In genomic region chr22:42939941-42940653, GRCh38 we compare ENCODE assay signal across 1 cellular context.
TF ChIP-seq lines count a peak whose summit lies in the region.

No MANE protein-coding gene starts in this region.

TF ChIP-seq in HepG2, 621 proteins besides CTCF, POLR2A, EP300 and RAD21 (continued from another document and continues in another):
- no peak for TF ChIP-seq CREB3 (CRISPR knock-in tag; IDR thresholded peaks at IDR 0.05)
- TF ChIP-seq ARNT2 (CRISPR knock-in tag; IDR thresholded peaks at IDR 0.05; ENCODE audit: low read depth), result no peak
- TF ChIP-seq GATA4 (IDR thresholded peaks at IDR 0.05; ENCODE audit: borderline replicate concordance, low read depth), result no peak
- TF ChIP-seq SIN3B (IDR thresholded peaks at IDR 0.05; ENCODE audit: low read length), result no peak
- TF ChIP-seq CSRNP2 (CRISPR knock-in tag; conservative IDR thresholded peaks at IDR 0.05; ENCODE audit: low read depth), result no peak
- no peak for TF ChIP-seq SNAI1 (CRISPR knock-in tag; IDR thresholded peaks at IDR 0.05; ENCODE audit: borderline replicate concordance)
- no peak for TF ChIP-seq KMT2B (CRISPR knock-in tag; IDR thresholded peaks at IDR 0.05)
- no peak for TF ChIP-seq DDIT3 (CRISPR knock-in tag; IDR thresholded peaks at IDR 0.05)
- peak; percentile 44; the same call in 1 of the 2 replicates for TF ChIP-seq GABPB1 (CRISPR knock-in tag; IDR thresholded peaks at IDR 0.05)
- no peak for TF ChIP-seq NFATC3 (CRISPR knock-in tag; IDR thresholded peaks at IDR 0.05)
- no peak for TF ChIP-seq DR1 (CRISPR knock-in tag; IDR thresholded peaks at IDR 0.05)
- TF ChIP-seq FOXA3 (CRISPR knock-in tag; IDR thresholded peaks at IDR 0.05), result peak; percentile 97
- TF ChIP-seq ZNF709 (CRISPR knock-in tag; IDR thresholded peaks at IDR 0.05), result no peak
- no peak for TF ChIP-seq ZNF607 (CRISPR knock-in tag; IDR thresholded peaks at IDR 0.05; ENCODE audit: borderline replicate concordance)
- TF ChIP-seq, protein P1, sequence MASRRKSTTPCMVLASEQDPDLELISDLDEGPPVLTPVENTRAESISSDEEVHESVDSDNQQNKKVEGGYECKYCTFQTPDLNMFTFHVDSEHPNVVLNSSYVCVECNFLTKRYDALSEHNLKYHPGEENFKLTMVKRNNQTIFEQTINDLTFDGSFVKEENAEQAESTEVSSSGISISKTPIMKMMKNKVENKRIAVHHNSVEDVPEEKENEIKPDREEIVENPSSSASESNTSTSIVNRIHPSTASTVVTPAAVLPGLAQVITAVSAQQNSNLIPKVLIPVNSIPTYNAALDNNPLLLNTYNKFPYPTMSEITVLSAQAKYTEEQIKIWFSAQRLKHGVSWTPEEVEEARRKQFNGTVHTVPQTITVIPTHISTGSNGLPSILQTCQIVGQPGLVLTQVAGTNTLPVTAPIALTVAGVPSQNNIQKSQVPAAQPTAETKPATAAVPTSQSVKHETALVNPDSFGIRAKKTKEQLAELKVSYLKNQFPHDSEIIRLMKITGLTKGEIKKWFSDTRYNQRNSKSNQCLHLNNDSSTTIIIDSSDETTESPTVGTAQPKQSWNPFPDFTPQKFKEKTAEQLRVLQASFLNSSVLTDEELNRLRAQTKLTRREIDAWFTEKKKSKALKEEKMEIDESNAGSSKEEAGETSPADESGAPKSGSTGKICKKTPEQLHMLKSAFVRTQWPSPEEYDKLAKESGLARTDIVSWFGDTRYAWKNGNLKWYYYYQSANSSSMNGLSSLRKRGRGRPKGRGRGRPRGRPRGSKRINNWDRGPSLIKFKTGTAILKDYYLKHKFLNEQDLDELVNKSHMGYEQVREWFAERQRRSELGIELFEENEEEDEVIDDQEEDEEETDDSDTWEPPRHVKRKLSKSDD (CRISPR knock-in tag; IDR thresholded peaks at IDR 0.05; ENCODE audit: low read depth), result no peak
- no peak for TF ChIP-seq TAF15 (IDR thresholded peaks at IDR 0.05; ENCODE audit: low read depth, low read length, poor library complexity, severe bottlenecking)
- TF ChIP-seq ZFAT (CRISPR knock-in tag; conservative IDR thresholded peaks at IDR 0.05), result no peak
- TF ChIP-seq ZNF205 (CRISPR knock-in tag; IDR thresholded peaks at IDR 0.05), result no peak
- TF ChIP-seq ZNF414 (CRISPR knock-in tag; IDR thresholded peaks at IDR 0.05), result no peak
- TF ChIP-seq HHEX (CRISPR knock-in tag; IDR thresholded peaks at IDR 0.05), result no peak
- peak; percentile 30; the same call in 1 of the 2 replicates for TF ChIP-seq ZNF430 (CRISPR knock-in tag; IDR thresholded peaks at IDR 0.05)
- TF ChIP-seq SYNCRIP (IDR thresholded peaks at IDR 0.05; ENCODE audit: insufficient read depth, low read depth, low read length), result no peak
- no peak for TF ChIP-seq TRAFD1 (CRISPR knock-in tag; IDR thresholded peaks at IDR 0.05; ENCODE audit: borderline replicate concordance)
- TF ChIP-seq ZNF121 (CRISPR knock-in tag; IDR thresholded peaks at IDR 0.05), result no peak
- TF ChIP-seq, protein P2, sequence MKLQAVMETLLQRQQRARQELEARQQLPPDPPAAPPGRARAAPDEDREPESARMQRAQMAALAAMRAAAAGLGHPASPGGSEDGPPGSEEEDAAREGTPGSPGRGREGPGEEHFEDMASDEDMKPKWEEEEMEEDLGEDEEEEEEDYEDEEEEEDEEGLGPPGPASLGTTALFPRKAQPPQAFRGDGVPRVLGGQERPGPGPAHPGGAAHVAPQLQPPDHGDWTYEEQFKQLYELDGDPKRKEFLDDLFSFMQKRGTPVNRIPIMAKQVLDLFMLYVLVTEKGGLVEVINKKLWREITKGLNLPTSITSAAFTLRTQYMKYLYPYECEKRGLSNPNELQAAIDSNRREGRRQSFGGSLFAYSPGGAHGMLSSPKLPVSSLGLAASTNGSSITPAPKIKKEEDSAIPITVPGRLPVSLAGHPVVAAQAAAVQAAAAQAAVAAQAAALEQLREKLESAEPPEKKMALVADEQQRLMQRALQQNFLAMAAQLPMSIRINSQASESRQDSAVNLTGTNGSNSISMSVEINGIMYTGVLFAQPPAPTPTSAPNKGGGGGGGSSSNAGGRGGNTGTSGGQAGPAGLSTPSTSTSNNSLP (IDR thresholded peaks at IDR 0.05; ENCODE audit: low read depth, low read length), result peak; percentile 77
- TF ChIP-seq ZFP62 (CRISPR knock-in tag; IDR thresholded peaks at IDR 0.05), result no peak
- no peak for TF ChIP-seq NR1H2 (CRISPR knock-in tag; IDR thresholded peaks at IDR 0.05; ENCODE audit: borderline replicate concordance, low read depth)
- no peak for TF ChIP-seq ZNF850 (CRISPR knock-in tag; conservative IDR thresholded peaks at IDR 0.05)
- TF ChIP-seq ZBTB8A (CRISPR knock-in tag; IDR thresholded peaks at IDR 0.05; ENCODE audit: borderline replicate concordance, low read depth), result no peak
- TF ChIP-seq XRCC5 (optimal IDR thresholded peaks at IDR 0.05; ENCODE audit: low read length), result no peak
- no peak for TF ChIP-seq GMEB1 (CRISPR knock-in tag; IDR thresholded peaks at IDR 0.05; ENCODE audit: borderline replicate concordance)
- no peak for TF ChIP-seq NFE2 (CRISPR knock-in tag; IDR thresholded peaks at IDR 0.05)
- TF ChIP-seq SP1 (IDR thresholded peaks at IDR 0.05), result no peak
- no peak for TF ChIP-seq SP1 (CRISPR knock-in tag; IDR thresholded peaks at IDR 0.05)
- TF ChIP-seq TGIF2 (CRISPR knock-in tag; IDR thresholded peaks at IDR 0.05), result peak; percentile 34; the same call in 1 of the 2 replicates
- no peak for TF ChIP-seq E2F5 (CRISPR knock-in tag; conservative IDR thresholded peaks at IDR 0.05)
- no peak for TF ChIP-seq ZNF878 (CRISPR knock-in tag; IDR thresholded peaks at IDR 0.05)
- TF ChIP-seq ARID4A (CRISPR knock-in tag; IDR thresholded peaks at IDR 0.05; ENCODE audit: borderline replicate concordance), result peak; percentile 55; the same call in 1 of the 2 replicates
- TF ChIP-seq ZNF790 (CRISPR knock-in tag; IDR thresholded peaks at IDR 0.05; ENCODE audit: borderline replicate concordance), result no peak
- no peak for TF ChIP-seq ZNF75D (CRISPR knock-in tag; IDR thresholded peaks at IDR 0.05; ENCODE audit: borderline replicate concordance)
- TF ChIP-seq, protein P3, sequence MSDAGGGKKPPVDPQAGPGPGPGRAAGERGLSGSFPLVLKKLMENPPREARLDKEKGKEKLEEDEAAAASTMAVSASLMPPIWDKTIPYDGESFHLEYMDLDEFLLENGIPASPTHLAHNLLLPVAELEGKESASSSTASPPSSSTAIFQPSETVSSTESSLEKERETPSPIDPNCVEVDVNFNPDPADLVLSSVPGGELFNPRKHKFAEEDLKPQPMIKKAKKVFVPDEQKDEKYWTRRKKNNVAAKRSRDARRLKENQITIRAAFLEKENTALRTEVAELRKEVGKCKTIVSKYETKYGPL (CRISPR knock-in tag; IDR thresholded peaks at IDR 0.05), result no peak
- no peak for TF ChIP-seq TBL1XR1 (IDR thresholded peaks at IDR 0.05; ENCODE audit: borderline replicate concordance, low read length, partially characterized antibody)
- no peak for TF ChIP-seq NR3C1 (CRISPR knock-in tag; IDR thresholded peaks at IDR 0.05)
- no peak for TF ChIP-seq ELF1 (CRISPR knock-in tag; IDR thresholded peaks at IDR 0.05)
- no peak for TF ChIP-seq ZNF567 (CRISPR knock-in tag; IDR thresholded peaks at IDR 0.05; ENCODE audit: borderline replicate concordance)
- no peak for TF ChIP-seq MAF1 (CRISPR knock-in tag; IDR thresholded peaks at IDR 0.05; ENCODE audit: borderline replicate concordance)
- no peak for TF ChIP-seq ZNF484 (CRISPR knock-in tag; IDR thresholded peaks at IDR 0.05; ENCODE audit: borderline replicate concordance, low read depth)
- TF ChIP-seq GPN1 (CRISPR knock-in tag; IDR thresholded peaks at IDR 0.05; ENCODE audit: borderline replicate concordance), result no peak
- no peak for TF ChIP-seq ZNF451 (CRISPR knock-in tag; IDR thresholded peaks at IDR 0.05)
- no peak for TF ChIP-seq RARG (CRISPR knock-in tag; IDR thresholded peaks at IDR 0.05; ENCODE audit: low read depth)
- TF ChIP-seq MXD1 (CRISPR knock-in tag; IDR thresholded peaks at IDR 0.05), result no peak
- peak; percentile 90 for TF ChIP-seq ZKSCAN8 (CRISPR knock-in tag; IDR thresholded peaks at IDR 0.05; ENCODE audit: borderline replicate concordance)
